16 cellular contexts compared by ENCODE assay signal in the genomic region with DNA sequence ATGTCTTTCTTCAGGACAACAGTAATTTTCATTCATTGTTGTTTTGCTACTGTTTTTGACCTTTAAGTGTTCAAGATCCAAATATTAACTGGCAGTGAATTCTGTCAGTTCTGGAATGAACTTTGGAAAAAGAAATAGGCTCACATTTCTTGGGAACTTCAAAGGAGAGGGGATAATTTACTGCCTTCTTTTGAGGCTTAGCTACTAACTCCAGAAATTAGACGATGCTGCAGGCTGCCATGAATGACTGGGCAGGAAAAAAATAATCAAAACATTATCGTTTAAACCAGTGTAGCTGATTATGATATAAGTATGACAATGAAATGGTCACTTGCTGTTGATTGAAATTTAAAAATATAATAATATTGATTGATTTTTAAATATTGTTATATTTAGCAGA.
"Had no signal": no experiment of that assay in that cellular context is flagged by ENCODE, and none has a peak within 500 bp of the region (broad histone marks: within the 10 kb centered on the region; RNA-seq: fewer than 3 reads in every experiment).

No MANE protein-coding gene starts in this region.

- H3K36me3 Mint-ChIP-seq: natural killer cell, neural progenitor cell had no signal

- H3K9me3 Mint-ChIP-seq: neural progenitor cell had no signal

- DNase-seq: effector memory CD4-positive, alpha-beta T cell; foreskin keratinocyte; immature natural killer cell; left colon; natural killer cell; nucleus accumbens; pancreas; right cardiac atrium; small intestine; stimulated activated CD4-positive, alpha-beta T cell treated with anti-CD3 and anti-CD28 coated beads, Interleukin-2, amount 100 ng/mL, for 48 hours; stimulated activated naive CD4-positive, alpha-beta T cell treated with Interleukin-2 at 50 U/mL for 16 hours; trophoblast cell had no signal

- H3K27me3 ChIP-seq: esophagus muscularis mucosa, foreskin keratinocyte, neural progenitor cell, pancreas had no signal

- H3K27ac Mint-ChIP-seq: immature natural killer cell, natural killer cell, neural progenitor cell, progenitor cell of endocrine pancreas had no signal

- H3K9me3 ChIP-seq: esophagus muscularis mucosa, pancreas had no signal

- H3K36me3 ChIP-seq: esophagus muscularis mucosa, neural progenitor cell, pancreas had no signal

- H3K27ac ChIP-seq: epithelial cell of prostate, esophagus muscularis mucosa, foreskin keratinocyte, neural progenitor cell, pancreas had no signal

- H3K4me2 ChIP-seq: neural progenitor cell had no signal

- H3K4me3 ChIP-seq: esophagus muscularis mucosa, neural progenitor cell, pancreas had no signal

- H3K4me1 Mint-ChIP-seq: immature natural killer cell, natural killer cell, neural progenitor cell had no signal

- H3K4me3 Mint-ChIP-seq: immature natural killer cell, natural killer cell, neural progenitor cell had no signal

- H3K27me3 Mint-ChIP-seq: progenitor cell of endocrine pancreas had no signal

- H3K4me1 ChIP-seq: esophagus muscularis mucosa, foreskin keratinocyte, neural progenitor cell, pancreas had no signal
